ENCODE assay signal across 17 cellular contexts in genomic region chr21:42747746-42748351, GRCh38.
DNase-seq lines count a peak whose midpoint lies in the region; ATAC-seq and TF ChIP-seq lines count a peak whose summit lies in the region.
"Had no signal": no experiment of that assay in that cellular context is flagged by ENCODE, and none has a peak within 500 bp of the region (broad histone marks: within the 10 kb centered on the region; RNA-seq: fewer than 3 reads in every experiment).

No MANE protein-coding gene starts in this region.

- ATAC-seq in CD4-positive, CD25-positive, alpha-beta regulatory T cell (ENCODE audit: low read depth in 2 of 2), result no peak
- ATAC-seq in T-cell (replicated peaks in 1 of 4) (no peak), SK-N-SH treated with all-trans-retinoic acid at 6 μM for 48 hours (no peak), HG03571 (IDR thresholded peaks at IDR 0.05; ENCODE audit: unreplicated experiment) (no peak)

- H3K9me3 ChIP-seq in CD4-positive, CD25-positive, alpha-beta regulatory T cell (ENCODE audit: control insufficient read depth in 2 of 2, low read length in 2 of 2), result peaks cover 0 to 4% of the 10 kb centered on the region in 2 experiments
- no peaks in the 10 kb centered on the region for H3K9me3 ChIP-seq in HAP-1
- H3K9me3 ChIP-seq: SJCRH30 had no signal

- POLR2A ChIA-PET in T-cell (lab: Charles Lee), result interaction anchor here in 1 of 2 donors (0.5 to 0.7 kb wide), 2 partner anchors 40 to 153 kb away, joined by 3 to 4 read pairs; no protein-coding TSS in a partner anchor

- in situ Hi-C loops in HAP-1 (cut with MboI; ENCODE audit: low sequenced_read_pairs), result no loop called here

- H3K27me3 ChIP-seq in CD4-positive, CD25-positive, alpha-beta regulatory T cell (ENCODE audit: control insufficient read depth, insufficient read depth, low read length), result no peaks in the 10 kb centered on the region
- no peaks in the 10 kb centered on the region for H3K27me3 ChIP-seq in HAP-1 (ENCODE audit: low read depth)
- H3K27me3 ChIP-seq: SJCRH30 had no signal

- H3K36me3 Mint-ChIP-seq in CD4-positive, CD25-positive, alpha-beta regulatory T cell, result peaks cover 9% of the 10 kb centered on the region
- H3K36me3 Mint-ChIP-seq in T-cell (peaks cover 3% of the 10 kb centered on the region), glutamatergic neuron (ENCODE audit: unreplicated experiment) (no peaks in the 10 kb centered on the region)
- H3K36me3 Mint-ChIP-seq: natural killer cell had no signal

- CTCF ChIA-PET in T-cell (lab: Charles Lee), result no interaction called here

- peak overlapping the region in 3 of 4 donors; percentile 48 to 53 (median 51) for H3K4me3 Mint-ChIP-seq in CD4-positive, CD25-positive, alpha-beta regulatory T cell
- H3K4me3 Mint-ChIP-seq in T-cell (peak overlapping the region in 1 of 3 donors; percentile 82), glutamatergic neuron (ENCODE audit: unreplicated experiment) (no peak overlapping the region)

- peaks cover 0 to 2% (median 0%) of the 10 kb centered on the region in 7 donors for H3K9me3 Mint-ChIP-seq in CD4-positive, CD25-positive, alpha-beta regulatory T cell
- H3K9me3 Mint-ChIP-seq in T-cell (no peaks in the 10 kb centered on the region), glutamatergic neuron (ENCODE audit: unreplicated experiment) (peaks cover 4% of the 10 kb centered on the region)
- H3K9me3 Mint-ChIP-seq: IgD-negative memory B cell, natural killer cell had no signal

- no peaks in the 10 kb centered on the region for H3K36me3 ChIP-seq in CD4-positive, CD25-positive, alpha-beta regulatory T cell (ENCODE audit: control insufficient read depth, insufficient read depth, low read length)
- H3K36me3 ChIP-seq in HAP-1 (replicated peaks), result no peaks in the 10 kb centered on the region
- H3K36me3 ChIP-seq: SJCRH30 had no signal

- no peak for DNase-seq in CD4-positive, CD25-positive, alpha-beta regulatory T cell
- DNase-seq in T-cell (no peak), glutamatergic neuron (no peak), posterior vena cava (ENCODE audit: low spot score) (peak; percentile 65), HAP-1 (ENCODE audit: low spot score in 2 of 2) (no peak)
- no peak for DNase-seq in stimulated activated naive CD4-positive, alpha-beta T cell (lab: John Stamatoyannopoulos, UW)
- DNase-seq: activated CD4-positive, alpha-beta T cell treated with anti-CD3 and anti-CD28 coated beads for 4 hours; activated T-cell treated with anti-CD3 and anti-CD28 coated beads for 4 hours; DMS 273 treated with DMSO at 0.1 percent for 48 hours; natural killer cell; NCI-H524 treated with DMSO at 0.1 percent for 48 hours; SJCRH30; T-helper 9 cell had no signal

- intact Hi-C loops in posterior vena cava (cut with DNase I), result no loop called here

- H3K27me3 Mint-ChIP-seq in CD4-positive, CD25-positive, alpha-beta regulatory T cell, result no peaks in the 10 kb centered on the region
- H3K27me3 Mint-ChIP-seq in T-cell (no peaks in the 10 kb centered on the region), glutamatergic neuron (ENCODE audit: unreplicated experiment) (peaks cover 5% of the 10 kb centered on the region)

- no peak for TF ChIP-seq CTCF in glutamatergic neuron (IDR thresholded peaks at IDR 0.05; ENCODE audit: partially characterized antibody, unreplicated experiment)

- peak overlapping the region; percentile 77 for H3K27ac ChIP-seq in CD4-positive, CD25-positive, alpha-beta regulatory T cell (ENCODE audit: insufficient read depth, low read length, poor library complexity, severe bottlenecking)
- H3K27ac ChIP-seq: SJCRH30 had no signal

- no peak overlapping the region for H3K4me3 ChIP-seq in CD4-positive, CD25-positive, alpha-beta regulatory T cell (ENCODE audit: low read depth, low read length)
- no peak overlapping the region for H3K4me3 ChIP-seq in HAP-1
- H3K4me3 ChIP-seq: lung, SJCRH30 had no signal

- H3K4me1 ChIP-seq in CD4-positive, CD25-positive, alpha-beta regulatory T cell (ENCODE audit: control insufficient read depth, insufficient read depth, low read length, poor library complexity, severe bottlenecking), result peaks cover 30% of the 10 kb centered on the region
- H3K4me1 ChIP-seq in HAP-1, result no peaks in the 10 kb centered on the region

- H3K4me1 Mint-ChIP-seq in CD4-positive, CD25-positive, alpha-beta regulatory T cell, result peaks cover 7 to 38% (median 22%) of the 10 kb centered on the region in 4 donors
- H3K4me1 Mint-ChIP-seq in T-cell, result peaks cover 25 to 35% (median 28%) of the 10 kb centered on the region in 3 donors
- H3K4me1 Mint-ChIP-seq in glutamatergic neuron (ENCODE audit: low read depth, unreplicated experiment), result peaks cover 30% of the 10 kb centered on the region

- H3K27ac Mint-ChIP-seq in CD4-positive, CD25-positive, alpha-beta regulatory T cell, result peak overlapping the region; percentile 99
- H3K27ac Mint-ChIP-seq in T-cell (peak overlapping the region; percentile 98 to 99), glutamatergic neuron (ENCODE audit: unreplicated experiment) (peak overlapping the region; percentile 3)

TF ChIP-seq in SK-N-SH treated with all-trans-retinoic acid at 6 μM for 48 hours, 23 proteins besides CTCF, POLR2A, EP300 and RAD21:
- TF ChIP-seq SNAI2 (CRISPR knock-in tag; IDR thresholded peaks at IDR 0.05) (no peak), POU6F1 (CRISPR knock-in tag; IDR thresholded peaks at IDR 0.05; ENCODE audit: borderline replicate concordance, low read depth) (no peak), ZNF70 (CRISPR knock-in tag; IDR thresholded peaks at IDR 0.05) (no peak), TCF4 (CRISPR knock-in tag; IDR thresholded peaks at IDR 0.05; ENCODE audit: borderline replicate concordance) (no peak)

Comparison
In these comparisons a context has a peak if more than half of its experiments do, and no peak if none do; other contexts are left out.
1. H3K27ac Mint-ChIP-seq: peak in every context shown above with its lines; median percentile 99 in CD4-positive, CD25-positive, alpha-beta regulatory T cell; 98 in T-cell; 3 in glutamatergic neuron.